ENCODE assay signal across 8 cellular contexts in the genomic region with DNA sequence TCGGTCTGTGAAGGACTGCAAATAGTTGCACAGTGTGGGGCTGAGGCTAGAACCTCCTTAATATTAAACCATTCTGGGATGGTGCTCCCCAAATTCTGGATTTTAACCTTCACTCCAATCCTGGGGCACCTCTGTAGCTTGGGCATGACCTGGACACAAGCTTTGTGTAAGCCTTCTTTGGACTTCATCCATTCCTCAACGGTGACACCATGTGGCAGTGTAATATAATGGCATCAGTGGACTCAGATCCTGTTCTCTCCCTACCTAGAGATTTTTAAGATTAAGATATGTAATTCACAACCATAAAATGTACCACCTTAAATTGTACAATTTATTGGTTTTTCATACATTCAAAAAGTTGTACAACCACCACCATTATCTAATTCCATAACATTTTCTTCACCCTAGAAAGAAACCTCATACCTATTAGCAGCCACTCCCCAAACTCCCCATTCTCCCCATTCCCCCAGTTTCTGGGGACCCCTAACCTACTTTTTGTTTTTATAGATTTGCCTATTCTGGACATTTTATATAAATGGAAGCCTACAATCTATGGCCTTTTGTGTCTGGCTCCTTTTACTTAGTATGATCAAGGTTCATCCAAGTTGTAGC. TPM values are rescaled to one million over a fixed set of nuclear protein-coding genes. Genes with fewer than 3 reads are reported as not detected.
DNase-seq lines count a peak whose midpoint lies in the region; ATAC-seq, FAIRE-seq and TF ChIP-seq lines count a peak whose summit lies in the region.

No MANE protein-coding gene starts in this region.

- no peaks in the 10 kb centered on the region for H3K36me3 Mint-ChIP-seq in activated naive CD8-positive, alpha-beta T cell treated with anti-CD3 and anti-CD28 coated beads, Interleukin-2, amount 50 U/mL, for 24 hours (ENCODE audit: low read depth)
- H3K36me3 Mint-ChIP-seq in type B pancreatic cell = no peaks in the 10 kb centered on the region

- CTCF ChIA-PET in AG04449 (lab: Yijun Ruan, JAX) = interaction anchor here (0.6 to 9.1 kb wide), 15 partner anchors 11 to 681 kb away, joined by 3 to 90 read pairs (median 5); partner anchors contain the start of genes INSL6 and JAK2

- DNase-seq in AG04449 (ENCODE audit: low read depth, low spot score) (no peak), GM12864 (ENCODE audit: low read depth) (no peak), NCI-H2196 (lab: John Stamatoyannopoulos, UW; ENCODE audit: unreplicated experiment) (peak; percentile 89), type B pancreatic cell (ENCODE audit: extremely low spot score, unreplicated experiment) (no peak)
- peak; percentile 41 for DNase-seq in activated naive CD8-positive, alpha-beta T cell treated with anti-CD3 and anti-CD28 coated beads, Interleukin-2, amount 50 U/mL, for 24 hours
- no peak for DNase-seq in stimulated activated CD4-positive, alpha-beta T cell treated with anti-CD3 and anti-CD28 coated beads, Interleukin-12 subunit alpha, Interleukin-12 subunit beta, amount 100 ng/mL, for 4 hours

- H3K4me1 Mint-ChIP-seq in activated naive CD8-positive, alpha-beta T cell treated with anti-CD3 and anti-CD28 coated beads, Interleukin-2, amount 50 U/mL, for 24 hours = peaks cover 63% of the 10 kb centered on the region
- peaks cover 7% of the 10 kb centered on the region for H3K4me1 Mint-ChIP-seq in type B pancreatic cell (ENCODE audit: unreplicated experiment)

- POLR2A ChIA-PET in AG04449 (lab: Yijun Ruan, JAX) = no interaction called here

- TF ChIP-seq CTCF in AG04449 (IDR thresholded peaks at IDR 0.05; ENCODE audit: insufficient read depth, low read length, missing control alignments) (peak; percentile 36), GM12864 (IDR thresholded peaks at IDR 0.05; ENCODE audit: low read depth, low read length, missing control alignments) (peak; percentile 64), type B pancreatic cell (conservative IDR thresholded peaks at IDR 0.05) (peak; percentile 71)

- no peaks in the 10 kb centered on the region for H3K27me3 Mint-ChIP-seq in activated naive CD8-positive, alpha-beta T cell treated with anti-CD3 and anti-CD28 coated beads, Interleukin-2, amount 50 U/mL, for 24 hours
- H3K27me3 Mint-ChIP-seq in type B pancreatic cell = no peaks in the 10 kb centered on the region

- no peak overlapping the region for H3K4me3 Mint-ChIP-seq in activated naive CD8-positive, alpha-beta T cell treated with anti-CD3 and anti-CD28 coated beads, Interleukin-2, amount 50 U/mL, for 24 hours
- no peak overlapping the region for H3K4me3 Mint-ChIP-seq in type B pancreatic cell

- H3K9me3 Mint-ChIP-seq in activated naive CD8-positive, alpha-beta T cell treated with anti-CD3 and anti-CD28 coated beads, Interleukin-2, amount 50 U/mL, for 24 hours = peaks cover 8% of the 10 kb centered on the region
- peaks cover 10% of the 10 kb centered on the region for H3K9me3 Mint-ChIP-seq in type B pancreatic cell

- FAIRE-seq in islet of Langerhans (lab: Jason Lieb, UNC) = peak; percentile 93

- H3K4me3 ChIP-seq in AG04449 (ENCODE audit: low read depth, low read length) (no peak overlapping the region), GM12864 (ENCODE audit: low read depth, low read length) (no peak overlapping the region)

- H3K27ac Mint-ChIP-seq in activated naive CD8-positive, alpha-beta T cell treated with anti-CD3 and anti-CD28 coated beads, Interleukin-2, amount 50 U/mL, for 24 hours = no peak overlapping the region
- peak overlapping the region; percentile 10 for H3K27ac Mint-ChIP-seq in type B pancreatic cell

- no peak for ATAC-seq in activated naive CD8-positive, alpha-beta T cell treated with anti-CD3 and anti-CD28 coated beads, Interleukin-2, amount 50 U/mL, for 24 hours
- no peak for ATAC-seq in HG02763 (IDR thresholded peaks at IDR 0.05; ENCODE audit: unreplicated experiment)

RNA-seq across cellular contexts. Expression of gene PLGRKT, which starts 4.8 kb away (rescaled TPM):
- total RNA-seq in type B pancreatic cell (ENCODE audit: low replicate concordance) = 25.6 and 25.9 TPM in 2 replicates

RNA-seq across cellular contexts. Expression of gene CD274, which starts 7.8 kb away (rescaled TPM):
- total RNA-seq in type B pancreatic cell (ENCODE audit: low replicate concordance) = 1.2 and 1.4 TPM in 2 replicates

Comparison
In these comparisons a context has a peak if more than half of its experiments do, and no peak if none do; other contexts are left out.
1. DNase-seq: peak in NCI-H2196 (single experiment) and activated naive CD8-positive, alpha-beta T cell treated with anti-CD3 and anti-CD28 coated beads, Interleukin-2, amount 50 U/mL, for 24 hours (single experiment); none in AG04449 (single experiment), GM12864 (single experiment), type B pancreatic cell (single experiment) and stimulated activated CD4-positive, alpha-beta T cell treated with anti-CD3 and anti-CD28 coated beads, Interleukin-12 subunit alpha, Interleukin-12 subunit beta, amount 100 ng/mL, for 4 hours (single experiment).
2. Peak in every context shown above with its lines, with median percentiles within 50 percentile points of each other: CTCF ChIP-seq.